In the genomic region with DNA sequence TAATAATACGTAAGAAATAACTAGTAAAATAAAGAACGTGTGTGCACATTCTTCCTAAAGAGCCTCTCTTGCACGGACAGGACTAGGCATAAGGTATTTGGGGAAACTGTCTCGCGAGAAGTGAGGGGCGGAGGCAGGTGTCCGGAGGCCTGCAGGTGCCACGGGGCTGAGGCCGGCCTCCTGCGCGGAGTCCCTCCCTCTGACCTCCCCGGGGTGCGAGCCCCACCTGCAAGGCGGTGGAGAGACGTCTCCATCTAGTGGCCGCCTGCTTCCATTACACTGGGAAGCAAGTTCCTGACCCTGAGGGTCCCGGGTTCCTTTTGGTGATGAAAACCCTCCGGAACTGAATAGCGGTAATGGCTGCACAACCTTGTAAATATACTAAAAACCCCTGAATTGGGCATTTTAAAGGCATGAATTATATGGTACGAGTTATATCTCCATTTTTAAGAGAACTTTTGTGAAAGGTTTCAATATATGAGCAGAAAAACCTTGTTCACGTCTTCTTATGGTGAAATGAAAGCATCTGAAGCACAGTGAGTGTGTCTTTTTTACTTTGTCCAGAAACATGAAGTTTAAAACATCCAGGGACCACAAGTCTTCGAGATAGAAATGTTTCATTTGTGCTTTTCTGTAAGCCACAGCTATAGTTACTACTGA, we compare ENCODE assay signal across 8 cellular contexts. TPM values are rescaled to one million over a fixed set of nuclear protein-coding genes. Genes with fewer than 3 reads are reported as not detected.
A peak's percentile ranks its signal among the peaks of the same experiment; 100 is the strongest.
DNase-seq lines count a peak whose midpoint lies in the region; ATAC-seq and TF ChIP-seq lines count a peak whose summit lies in the region.

No MANE protein-coding gene starts in this region.

- no peak overlapping the region for H3K9ac ChIP-seq in endodermal cell (ENCODE audit: extremely low read depth, low read length, poor library complexity, severe bottlenecking)

- no peak overlapping the region for H3K27ac Mint-ChIP-seq in endodermal cell

- peaks cover 3% of the 10 kb centered on the region for H3K4me1 Mint-ChIP-seq in endodermal cell

- WGBS in endodermal cell (ENCODE audit: insufficient coverage in 1 of 2, insufficient read length in 1 of 2), 2 experiments, result 26 to 27% methylated on average over 17 to 22 of the region's 22 CpGs

- peaks cover 5% of the 10 kb centered on the region for H3K4me1 ChIP-seq in endodermal cell (ENCODE audit: control insufficient read depth, insufficient read depth, low read length)

- no peaks in the 10 kb centered on the region for H3K9me3 ChIP-seq in endodermal cell (ENCODE audit: control insufficient read depth, low read length)

- no peaks in the 10 kb centered on the region for H3K36me3 ChIP-seq in endodermal cell (ENCODE audit: control insufficient read depth, insufficient read depth, low read length)

- DNase-seq in AG09309 (ENCODE audit: low read depth), result no peak
- peak; percentile 81 for DNase-seq in NCI-H748 (lab: John Stamatoyannopoulos, UW; ENCODE audit: unreplicated experiment)
- peak; percentile 10 to 47 for DNase-seq in activated CD8-positive, alpha-beta memory T cell treated with anti-CD3 and anti-CD28 coated beads for 1 hour (ENCODE audit: extremely low read depth in 1 of 2, low read depth in 1 of 2)
- DNase-seq in endodermal cell, result peak; percentile 94
- DNase-seq in myocyte (ENCODE audit: low read depth), result peak; percentile 49
- DNase-seq in stimulated activated CD8-positive, alpha-beta memory T cell treated with anti-CD3 and anti-CD28 coated beads, Interleukin-7, amount 100 ng/mL, for 24 hours (ENCODE audit: low read depth), result peak; percentile 44

- no peak overlapping the region for H3K27ac ChIP-seq in endodermal cell (ENCODE audit: low read depth, low read length)

- TF ChIP-seq CTCF in AG09309 (IDR thresholded peaks at IDR 0.05; ENCODE audit: control insufficient read depth, insufficient read depth, low read depth, low read length, missing control alignments), result peak; percentile 98
- peak; percentile 98 for TF ChIP-seq CTCF in endodermal cell (conservative IDR thresholded peaks at IDR 0.05)

- no peak overlapping the region for H3K4me3 Mint-ChIP-seq in endodermal cell

- H3K4me3 ChIP-seq in AG09309 (ENCODE audit: control insufficient read depth, low read depth, low read length) (no peak overlapping the region), endodermal cell (ENCODE audit: low read length) (no peak overlapping the region)

- no peaks in the 10 kb centered on the region for H3K9me3 Mint-ChIP-seq in endodermal cell

- no peaks in the 10 kb centered on the region for H3K27me3 ChIP-seq in endodermal cell (ENCODE audit: control insufficient read depth, insufficient read depth, low read length, poor library complexity, severe bottlenecking)

- no peaks in the 10 kb centered on the region for H3K36me3 Mint-ChIP-seq in endodermal cell (ENCODE audit: low read depth)

- peaks cover under 1% of the 10 kb centered on the region for H3K27me3 Mint-ChIP-seq in endodermal cell (ENCODE audit: insufficient read depth)

- ATAC-seq in GM18870 (IDR thresholded peaks at IDR 0.05; ENCODE audit: unreplicated experiment) (peak; percentile 75), HG03280 (IDR thresholded peaks at IDR 0.05; ENCODE audit: unreplicated experiment) (peak; percentile 91)

RNA-seq across cellular contexts. Expression of a gene that starts 35.5 kb away (rescaled TPM):
- total RNA-seq in endodermal cell, result 10 to 100 TPM; 29.8 to 35.6 TPM
- polyA plus RNA-seq in endodermal cell (2013, experiment 1 of 2), result 21.1 TPM
- 18.8 TPM for polyA plus RNA-seq in endodermal cell (2013, experiment 2 of 2)
- 15.3 and 16.8 TPM in 2 replicates for total RNA-seq in myocyte
- polyA plus RNA-seq in myocyte (2012), result 15.4 TPM
